1 cellular context compared by ENCODE assay signal in genomic region chr7:44884553-44885393, GRCh38.
TF ChIP-seq lines count a peak whose summit lies in the region.

No MANE protein-coding gene starts in this region.

TF ChIP-seq in HepG2, 621 proteins besides CTCF, POLR2A, EP300 and RAD21 (continued from another document):
- TF ChIP-seq ZNF333 (CRISPR knock-in tag; IDR thresholded peaks at IDR 0.05; ENCODE audit: borderline replicate concordance) (no peak), PBX2 (CRISPR knock-in tag; IDR thresholded peaks at IDR 0.05) (no peak), ZFP91 (CRISPR knock-in tag; IDR thresholded peaks at IDR 0.05; ENCODE audit: borderline replicate concordance) (peak; percentile 13; the same call in 1 of the 2 replicates), ZNF687 (CRISPR knock-in tag; IDR thresholded peaks at IDR 0.05) (peak; percentile 24; the same call in 1 of the 2 replicates)
TF ChIP-seq in HepG2: peak in this region for 27.
